ENCODE assay signal across 8 cellular contexts in genomic region chr6:3748208-3748701, GRCh38. TPM values are rescaled to one million over a fixed set of nuclear protein-coding genes. Genes with fewer than 3 reads are reported as not detected.
DNase-seq lines count a peak whose midpoint lies in the region; ATAC-seq, FAIRE-seq and TF ChIP-seq lines count a peak whose summit lies in the region.

No MANE protein-coding gene starts in this region.

- H3K9me2 ChIP-seq in SK-N-SH, result no peaks in the 10 kb centered on the region

- H3K4me3 Mint-ChIP-seq in chondrocyte (ENCODE audit: unreplicated experiment), result peak overlapping the region; percentile 88

- peaks cover 38% of the 10 kb centered on the region for H3K36me3 Mint-ChIP-seq in chondrocyte (ENCODE audit: low read depth)

- TF ChIP-seq EP300 in SK-N-SH (IDR thresholded peaks at IDR 0.05; ENCODE audit: borderline replicate concordance in 1 of 2, low read depth in 1 of 2, low read length in 1 of 2), result no peak

- peak overlapping the region; percentile 91 for H3K27ac Mint-ChIP-seq in chondrocyte (ENCODE audit: unreplicated experiment)

- H4K20me1 ChIP-seq in SK-N-SH (ENCODE audit: insufficient read depth), result peaks cover 69% of the 10 kb centered on the region

- no peak overlapping the region for H2AFZ ChIP-seq in SK-N-SH (ENCODE audit: low read depth)

- peak overlapping the region; percentile 99 for H3K4me2 ChIP-seq in SK-N-SH

- CTCF ChIA-PET in SK-N-SH (lab: Yijun Ruan, JAX), result interaction anchor here (0.6 to 8.5 kb wide), 46 partner anchors 8 to 468 kb away, joined by 3 to 88 read pairs (median 4); partner anchors contain the start of gene FAM50B

- H3K9ac ChIP-seq in SK-N-SH, result peak overlapping the region; percentile 96

- no peaks in the 10 kb centered on the region for H3K27me3 Mint-ChIP-seq in chondrocyte (ENCODE audit: low read depth)

- TF ChIP-seq RAD21 in SK-N-SH (IDR thresholded peaks at IDR 0.05; ENCODE audit: low read length), result peak; percentile 66

- H3K27ac ChIP-seq in SK-N-SH (ENCODE audit: low read depth in 2 of 2, low read length in 1 of 2), result peak overlapping the region in 1 of 2 experiments; percentile 89; a peak in 2 of 4 replicates

- TF ChIP-seq CTCF in SK-N-SH (IDR thresholded peaks at IDR 0.05) (peak; percentile 80), chondrocyte (IDR thresholded peaks at IDR 0.05) (peak; percentile 89)

- DNase-seq in ELR (ENCODE audit: low read depth) (peak; percentile 95), HTR-8/SVneo (ENCODE audit: insufficient read length, low spot score) (peak; percentile 81), SK-N-SH (peak; percentile 86), chondrocyte (ENCODE audit: low spot score) (no peak), left lobe of liver (ENCODE audit: low spot score) (peak; percentile 74)
- peak; percentile 68 for DNase-seq in stimulated activated CD8-positive, alpha-beta memory T cell treated with anti-CD3 and anti-CD28 coated beads, Interleukin-4, amount 100 ng/mL, for 48 hours

- H3F3A ChIP-seq in SK-N-SH (replicated peaks; ENCODE audit: insufficient read depth), result peaks cover 36% of the 10 kb centered on the region

- 59% methylated on average over 10 of the region's 10 CpGs for WGBS in SK-N-SH (ENCODE audit: low lambda C conversion rate)

- H3K9me3 ChIP-seq in SK-N-SH, result no peaks in the 10 kb centered on the region

- ATAC-seq in left lobe of liver (peak; percentile 24), HG03025 (IDR thresholded peaks at IDR 0.05; ENCODE audit: low FRiP score, unreplicated experiment) (no peak), HG03135 (IDR thresholded peaks at IDR 0.05; ENCODE audit: unreplicated experiment) (no peak)

- peaks cover 76% of the 10 kb centered on the region for H3K4me1 Mint-ChIP-seq in chondrocyte (ENCODE audit: low read depth)

- H3K4me3 ChIP-seq in SK-N-SH (ENCODE audit: low read depth in 2 of 2, low read length in 1 of 2), result peak overlapping the region; percentile 69 to 70; a peak in 3 of 4 replicates

- peak; percentile 42 for FAIRE-seq in HTR-8/SVneo (lab: Jason Lieb, UNC)

- H3K36me3 ChIP-seq in SK-N-SH (replicated peaks in 1 of 2; ENCODE audit: control insufficient read depth in 1 of 2, insufficient read depth in 2 of 2, low read length in 1 of 2), result peaks cover 6 to 15% of the 10 kb centered on the region in 2 experiments

- H3K27me3 ChIP-seq in SK-N-SH (ENCODE audit: insufficient read depth), result no peaks in the 10 kb centered on the region

- peaks cover 93% of the 10 kb centered on the region for H3K79me2 ChIP-seq in SK-N-SH (ENCODE audit: insufficient read depth)

- no peaks in the 10 kb centered on the region for H3K9me3 Mint-ChIP-seq in chondrocyte (ENCODE audit: low read depth)

- H3K4me1 ChIP-seq in SK-N-SH (ENCODE audit: control insufficient read depth in 1 of 2, insufficient read depth in 2 of 2, low read depth in 1 of 2, low read length in 1 of 2), result peaks cover 14 to 25% of the 10 kb centered on the region in 2 experiments; a peak in 3 of 4 replicates

- POLR2A ChIA-PET in SK-N-SH (lab: Yijun Ruan, JAX), result no interaction called here

TF ChIP-seq in SK-N-SH, 30 proteins besides CTCF, POLR2A, EP300 and RAD21:
- TF ChIP-seq SIN3A (IDR thresholded peaks at IDR 0.05; ENCODE audit: borderline replicate concordance, low read depth, low read length) (peak; percentile 83), NFIC (IDR thresholded peaks at IDR 0.05; ENCODE audit: borderline replicate concordance) (no peak), FOSL2 (IDR thresholded peaks at IDR 0.05; ENCODE audit: borderline replicate concordance, low read depth) (peak; percentile 23; the same call in 1 of the 2 replicates), PBX3 (IDR thresholded peaks at IDR 0.05) (peak; percentile 78), ELF1 (IDR thresholded peaks at IDR 0.05) (no peak), GABPA (IDR thresholded peaks at IDR 0.05; ENCODE audit: low read depth) (no peak), RFX5 (IDR thresholded peaks at IDR 0.05; ENCODE audit: low read length) (no peak), FOXM1 (IDR thresholded peaks at IDR 0.05; ENCODE audit: low read depth) (no peak), TCF12 (IDR thresholded peaks at IDR 0.05) (peak; percentile 52; the same call in 1 of the 2 replicates), NRF1 (IDR thresholded peaks at IDR 0.05; ENCODE audit: low read depth, low read length) (no peak), SMC3 (IDR thresholded peaks at IDR 0.05; ENCODE audit: low read depth, low read length) (peak; percentile 90), MXI1 (IDR thresholded peaks at IDR 0.05; ENCODE audit: low read depth, low read length) (peak; percentile 39; the same call in 1 of the 2 replicates), EZH2phosphoT487 (IDR thresholded peaks at IDR 0.05; ENCODE audit: borderline replicate concordance, low read depth) (no peak)
- TF ChIP-seq, protein P1, sequence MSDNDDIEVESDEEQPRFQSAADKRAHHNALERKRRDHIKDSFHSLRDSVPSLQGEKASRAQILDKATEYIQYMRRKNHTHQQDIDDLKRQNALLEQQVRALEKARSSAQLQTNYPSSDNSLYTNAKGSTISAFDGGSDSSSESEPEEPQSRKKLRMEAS (IDR thresholded peaks at IDR 0.05; ENCODE audit: low read depth), result peak; percentile 65
- TF ChIP-seq, protein P2, sequence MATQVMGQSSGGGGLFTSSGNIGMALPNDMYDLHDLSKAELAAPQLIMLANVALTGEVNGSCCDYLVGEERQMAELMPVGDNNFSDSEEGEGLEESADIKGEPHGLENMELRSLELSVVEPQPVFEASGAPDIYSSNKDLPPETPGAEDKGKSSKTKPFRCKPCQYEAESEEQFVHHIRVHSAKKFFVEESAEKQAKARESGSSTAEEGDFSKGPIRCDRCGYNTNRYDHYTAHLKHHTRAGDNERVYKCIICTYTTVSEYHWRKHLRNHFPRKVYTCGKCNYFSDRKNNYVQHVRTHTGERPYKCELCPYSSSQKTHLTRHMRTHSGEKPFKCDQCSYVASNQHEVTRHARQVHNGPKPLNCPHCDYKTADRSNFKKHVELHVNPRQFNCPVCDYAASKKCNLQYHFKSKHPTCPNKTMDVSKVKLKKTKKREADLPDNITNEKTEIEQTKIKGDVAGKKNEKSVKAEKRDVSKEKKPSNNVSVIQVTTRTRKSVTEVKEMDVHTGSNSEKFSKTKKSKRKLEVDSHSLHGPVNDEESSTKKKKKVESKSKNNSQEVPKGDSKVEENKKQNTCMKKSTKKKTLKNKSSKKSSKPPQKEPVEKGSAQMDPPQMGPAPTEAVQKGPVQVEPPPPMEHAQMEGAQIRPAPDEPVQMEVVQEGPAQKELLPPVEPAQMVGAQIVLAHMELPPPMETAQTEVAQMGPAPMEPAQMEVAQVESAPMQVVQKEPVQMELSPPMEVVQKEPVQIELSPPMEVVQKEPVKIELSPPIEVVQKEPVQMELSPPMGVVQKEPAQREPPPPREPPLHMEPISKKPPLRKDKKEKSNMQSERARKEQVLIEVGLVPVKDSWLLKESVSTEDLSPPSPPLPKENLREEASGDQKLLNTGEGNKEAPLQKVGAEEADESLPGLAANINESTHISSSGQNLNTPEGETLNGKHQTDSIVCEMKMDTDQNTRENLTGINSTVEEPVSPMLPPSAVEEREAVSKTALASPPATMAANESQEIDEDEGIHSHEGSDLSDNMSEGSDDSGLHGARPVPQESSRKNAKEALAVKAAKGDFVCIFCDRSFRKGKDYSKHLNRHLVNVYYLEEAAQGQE (IDR thresholded peaks at IDR 0.05; ENCODE audit: low read depth, low read length), result no peak
- TF ChIP-seq, protein P3, sequence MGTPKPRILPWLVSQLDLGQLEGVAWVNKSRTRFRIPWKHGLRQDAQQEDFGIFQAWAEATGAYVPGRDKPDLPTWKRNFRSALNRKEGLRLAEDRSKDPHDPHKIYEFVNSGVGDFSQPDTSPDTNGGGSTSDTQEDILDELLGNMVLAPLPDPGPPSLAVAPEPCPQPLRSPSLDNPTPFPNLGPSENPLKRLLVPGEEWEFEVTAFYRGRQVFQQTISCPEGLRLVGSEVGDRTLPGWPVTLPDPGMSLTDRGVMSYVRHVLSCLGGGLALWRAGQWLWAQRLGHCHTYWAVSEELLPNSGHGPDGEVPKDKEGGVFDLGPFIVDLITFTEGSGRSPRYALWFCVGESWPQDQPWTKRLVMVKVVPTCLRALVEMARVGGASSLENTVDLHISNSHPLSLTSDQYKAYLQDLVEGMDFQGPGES (IDR thresholded peaks at IDR 0.05; ENCODE audit: low read depth, low read length), result no peak

RNA-seq across cellular contexts. Expression of gene PXDC1, which starts 3.3 kb away (rescaled TPM):
- polyA plus RNA-seq in SK-N-SH (2012; rRNA removed), result 14.1 and 14.5 TPM in 2 replicates
- polyA plus RNA-seq in SK-N-SH (2012; cell fraction: cytosol; rRNA removed), result 17.3 and 19.2 TPM in 2 replicates
- 19.5 and 25.5 TPM in 2 replicates for polyA plus RNA-seq in SK-N-SH (2012; cell fraction: nucleus; rRNA removed)
- 191 to 231 TPM (median 222 TPM) in 3 replicates for total RNA-seq in chondrocyte
- 55.8 TPM for total RNA-seq in left lobe of liver
